25 cellular contexts compared by ENCODE assay signal in the genomic region with DNA sequence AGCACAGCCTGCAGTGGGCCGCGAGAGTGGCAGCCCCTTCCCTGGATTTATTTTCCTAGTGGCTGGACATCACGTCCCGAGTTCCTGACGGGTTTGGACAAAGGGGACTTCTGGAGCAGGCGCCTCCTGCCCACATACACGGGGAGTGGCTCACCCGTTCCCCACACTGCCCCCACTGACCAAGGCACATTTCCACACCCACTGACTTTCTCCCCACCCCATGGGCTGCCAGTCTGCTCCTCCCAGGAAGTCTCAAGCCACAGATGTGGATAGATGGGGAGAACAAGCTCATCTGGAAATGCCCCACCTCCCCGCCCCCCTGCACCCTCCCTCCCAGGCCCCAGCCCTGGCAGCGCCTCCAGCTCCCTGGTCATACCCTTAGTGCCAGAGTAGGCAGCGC.
"Had no signal": no experiment of that assay in that cellular context is flagged by ENCODE, and none has a peak within 500 bp of the region (broad histone marks: within the 10 kb centered on the region; RNA-seq: fewer than 3 reads in every experiment).

No MANE protein-coding gene starts in this region.

- H3K36me3 ChIP-seq: gastrocnemius medialis, lower lobe of right lung, sigmoid colon, transverse colon, upper lobe of right lung, uterus had no signal

- FAIRE-seq: islet of Langerhans had no signal

- H3K27ac ChIP-seq: gastrocnemius medialis, lower lobe of right lung, psoas muscle, sigmoid colon, transverse colon, upper lobe of right lung, uterus had no signal

- H3K9me3 ChIP-seq: gastrocnemius medialis, lower lobe of right lung, mucosa of descending colon, psoas muscle, sigmoid colon, thoracic aorta, transverse colon, upper lobe of right lung, uterus had no signal

- H3K27me3 ChIP-seq: upper lobe of right lung, uterus had no signal

- H3K4me3 ChIP-seq: gastrocnemius medialis, lower lobe of right lung, mucosa of descending colon, psoas muscle, sigmoid colon, thoracic aorta, transverse colon, upper lobe of right lung, uterus had no signal

- DNase-seq: cerebellar nuclear complex; cortex of kidney; foreskin fibroblast; gastrocnemius medialis; head of caudate nucleus; kidney glomerular epithelial cell; left colon; left ventricle myocardium superior; lower lobe of right lung; mesenchymal stem cell; mucosa of descending colon; naive B cell; psoas muscle; sigmoid colon; stimulated activated CD4-positive, alpha-beta T cell treated with anti-CD3 and anti-CD28 coated beads, Interleukin-2, amount 100 ng/mL, for 24 hours; stimulated activated CD4-positive, alpha-beta T cell treated with anti-CD3 and anti-CD28 coated beads, Interleukin-4, amount 100 ng/mL, for 24 hours; stimulated activated naive CD4-positive, alpha-beta T cell treated with Interleukin-2 at 50 U/mL for 16 hours; transverse colon; upper lobe of right lung; uterus had no signal

- H3K4me1 ChIP-seq: gastrocnemius medialis, lower lobe of right lung, psoas muscle, sigmoid colon, transverse colon, upper lobe of right lung, uterus had no signal

- ATAC-seq: gastrocnemius medialis; left colon; left ventricle myocardium superior; lower lobe of right lung; mucosa of descending colon; natural killer cell treated with Interleukin-12 subunit alpha and Interleukin-12 subunit beta and Interleukin-15 and Interleukin-18, amount 100 ng/mL, for 72 hours; psoas muscle; right cardiac atrium; stimulated activated effector memory CD8-positive, alpha-beta T cell treated with anti-CD3 and anti-CD28 coated beads, Interleukin-12 subunit alpha, Interleukin-12 subunit beta, amount 100 ng/mL, for 72 hours; upper lobe of right lung had no signal
